ENCODE assay signal across 1 cellular context in genomic region chr2:120301289-120301688, GRCh38.
TF ChIP-seq lines count a peak whose summit lies in the region.

No MANE protein-coding gene starts in this region.

TF ChIP-seq in H1, 55 proteins besides CTCF, POLR2A, EP300 and RAD21 (continued from another document):
- TF ChIP-seq KDM5A (IDR thresholded peaks at IDR 0.05; ENCODE audit: low read length) (no peak), YY1 (IDR thresholded peaks at IDR 0.05; ENCODE audit: low read depth, low read length) (no peak)
TF ChIP-seq in H1: peak in this region for 0.
